20 cellular contexts compared by ENCODE assay signal in genomic region chr18:44893045-44893706, GRCh38.
DNase-seq lines count a peak whose midpoint lies in the region; ATAC-seq lines count a peak whose summit lies in the region.
"Had no signal": no experiment of that assay in that cellular context is flagged by ENCODE, and none has a peak within 500 bp of the region (broad histone marks: within the 10 kb centered on the region; RNA-seq: fewer than 3 reads in every experiment).

No MANE protein-coding gene starts in this region.

- peak; percentile 86 for ATAC-seq in activated naive CD8-positive, alpha-beta T cell treated with anti-CD3 and anti-CD28 coated beads, Interleukin-2, amount 50 U/mL, for 24 hours
- ATAC-seq in stimulated activated effector memory CD8-positive, alpha-beta T cell treated with anti-CD3 and anti-CD28 coated beads, Interleukin-12 subunit alpha, Interleukin-12 subunit beta, amount 100 ng/mL, for 72 hours = peak; percentile 97
- ATAC-seq in HG03159 (IDR thresholded peaks at IDR 0.05; ENCODE audit: unreplicated experiment) (no peak), T-helper 17 cell (no peak)
- ATAC-seq: A549, heart right ventricle, left ventricle myocardium superior had no signal

- no peak overlapping the region for H3K4me3 Mint-ChIP-seq in activated CD4-positive, alpha-beta memory T cell treated with anti-CD3 and anti-CD28 coated beads for 36 hours
- H3K4me3 Mint-ChIP-seq in activated CD4-positive, alpha-beta memory T cell treated with anti-CD3 and anti-CD28 coated beads, Interleukin-2, amount 10 ng/mL, durations not matched to agents 7 days and 5 days = no peak overlapping the region
- peak overlapping the region; percentile 73 for H3K4me3 Mint-ChIP-seq in activated naive CD8-positive, alpha-beta T cell treated with anti-CD3 and anti-CD28 coated beads, Interleukin-2, amount 50 U/mL, for 24 hours
- H3K4me3 Mint-ChIP-seq in stimulated activated effector memory CD8-positive, alpha-beta T cell treated with anti-CD3 and anti-CD28 coated beads, Interleukin-12 subunit alpha, Interleukin-12 subunit beta, amount 100 ng/mL, for 72 hours = peak overlapping the region; percentile 40
- H3K4me3 Mint-ChIP-seq in T-helper 17 cell = no peak overlapping the region
- H3K4me3 Mint-ChIP-seq: neural progenitor cell had no signal

- CTCF ChIA-PET in activated CD4-positive, alpha-beta memory T cell treated with anti-CD3 and anti-CD28 coated beads for 36 hours (lab: Charles Lee) = interaction anchor here (0.7 to 2.2 kb wide), 6 partner anchors 74 to 319 kb away, joined by 3 to 11 read pairs (median 4); no protein-coding TSS in a partner anchor
- CTCF ChIA-PET in activated CD4-positive, alpha-beta memory T cell treated with anti-CD3 and anti-CD28 coated beads, Interleukin-2, amount 10 ng/mL, durations not matched to agents 7 days and 5 days (lab: Charles Lee) = interaction anchor here (0.7 to 1.2 kb wide), 2 partner anchors 88 to 214 kb away, joined by 3 to 6 read pairs; no protein-coding TSS in a partner anchor

- intact Hi-C loops in activated CD4-positive, alpha-beta memory T cell treated with anti-CD3 and anti-CD28 coated beads for 36 hours (cut with micrococcal nuclease) = loop anchor here (1.0 to 10.0 kb wide), 6 partner anchors 74 to 492 kb away; no protein-coding TSS in a partner anchor

- H3K4me1 Mint-ChIP-seq in activated CD4-positive, alpha-beta memory T cell treated with anti-CD3 and anti-CD28 coated beads for 36 hours (ENCODE audit: low read depth) = peaks cover 52% of the 10 kb centered on the region
- H3K4me1 Mint-ChIP-seq in activated CD4-positive, alpha-beta memory T cell treated with anti-CD3 and anti-CD28 coated beads, Interleukin-2, amount 10 ng/mL, durations not matched to agents 7 days and 5 days = peaks cover 28% of the 10 kb centered on the region
- H3K4me1 Mint-ChIP-seq in activated naive CD8-positive, alpha-beta T cell treated with anti-CD3 and anti-CD28 coated beads, Interleukin-2, amount 50 U/mL, for 24 hours = peaks cover 63% of the 10 kb centered on the region
- H3K4me1 Mint-ChIP-seq in stimulated activated effector memory CD8-positive, alpha-beta T cell treated with anti-CD3 and anti-CD28 coated beads, Interleukin-12 subunit alpha, Interleukin-12 subunit beta, amount 100 ng/mL, for 72 hours = peaks cover 68% of the 10 kb centered on the region
- H3K4me1 Mint-ChIP-seq in T-helper 17 cell = peaks cover 19% of the 10 kb centered on the region

- DNase-seq in activated CD4-positive, alpha-beta memory T cell treated with anti-CD3 and anti-CD28 coated beads for 36 hours = peak; percentile 11
- no peak for DNase-seq in activated CD4-positive, alpha-beta memory T cell treated with anti-CD3 and anti-CD28 coated beads, Interleukin-2, amount 10 ng/mL, durations not matched to agents 7 days and 5 days
- DNase-seq in M059J (ENCODE audit: low read depth) (peak; percentile 72), GM19240 (ENCODE audit: insufficient read length, low spot score) (no peak), T-helper 17 cell (no peak)
- DNase-seq in activated naive CD8-positive, alpha-beta T cell treated with anti-CD3 and anti-CD28 coated beads, Interleukin-2, amount 50 U/mL, for 24 hours = no peak
- peak in 1 of 2 donors; percentile 63 for DNase-seq in stimulated activated effector memory CD8-positive, alpha-beta T cell treated with anti-CD3 and anti-CD28 coated beads, Interleukin-12 subunit alpha, Interleukin-12 subunit beta, amount 100 ng/mL, for 72 hours (ENCODE audit: low spot score in 2 of 2)
- DNase-seq: activated CD4-positive, alpha-beta T cell treated with anti-CD3 and anti-CD28 coated beads for 1 hour; BE2C; DMS79; heart right ventricle; Karpas-422; left ventricle myocardium superior; NCI-H187 treated with DMSO at 0.1 percent for 48 hours; NCI-H2227 treated with DMSO at 0.1 percent for 48 hours; uterus had no signal

- POLR2A ChIA-PET in activated CD4-positive, alpha-beta memory T cell treated with anti-CD3 and anti-CD28 coated beads for 36 hours (lab: Charles Lee) = interaction anchor here (0.8 to 2.5 kb wide), 9 partner anchors 11 to 214 kb away, joined by 3 to 16 read pairs (median 6); no protein-coding TSS in a partner anchor
- POLR2A ChIA-PET in activated CD4-positive, alpha-beta memory T cell treated with anti-CD3 and anti-CD28 coated beads, Interleukin-2, amount 10 ng/mL, durations not matched to agents 7 days and 5 days (lab: Charles Lee) = interaction anchor here (1.0 kb wide), 1 partner anchor 215 kb away, joined by 4 read pairs; no protein-coding TSS in a partner anchor

- H3K27ac Mint-ChIP-seq in activated CD4-positive, alpha-beta memory T cell treated with anti-CD3 and anti-CD28 coated beads for 36 hours = peak overlapping the region; percentile 87
- no peak overlapping the region for H3K27ac Mint-ChIP-seq in activated CD4-positive, alpha-beta memory T cell treated with anti-CD3 and anti-CD28 coated beads, Interleukin-2, amount 10 ng/mL, durations not matched to agents 7 days and 5 days
- H3K27ac Mint-ChIP-seq in activated naive CD8-positive, alpha-beta T cell treated with anti-CD3 and anti-CD28 coated beads, Interleukin-2, amount 50 U/mL, for 24 hours = peak overlapping the region; percentile 94
- H3K27ac Mint-ChIP-seq in stimulated activated effector memory CD8-positive, alpha-beta T cell treated with anti-CD3 and anti-CD28 coated beads, Interleukin-12 subunit alpha, Interleukin-12 subunit beta, amount 100 ng/mL, for 72 hours = peak overlapping the region; percentile 89
- H3K27ac Mint-ChIP-seq in T-helper 17 cell = no peak overlapping the region
- H3K27ac Mint-ChIP-seq: neural progenitor cell had no signal

- H3K9me3 Mint-ChIP-seq in activated CD4-positive, alpha-beta memory T cell treated with anti-CD3 and anti-CD28 coated beads for 36 hours = peaks cover 13% of the 10 kb centered on the region
- H3K9me3 Mint-ChIP-seq in activated CD4-positive, alpha-beta memory T cell treated with anti-CD3 and anti-CD28 coated beads, Interleukin-2, amount 10 ng/mL, durations not matched to agents 7 days and 5 days = peaks cover 2% of the 10 kb centered on the region
- H3K9me3 Mint-ChIP-seq in activated naive CD8-positive, alpha-beta T cell treated with anti-CD3 and anti-CD28 coated beads, Interleukin-2, amount 50 U/mL, for 24 hours = peaks cover 23% of the 10 kb centered on the region
- peaks cover 8% of the 10 kb centered on the region for H3K9me3 Mint-ChIP-seq in stimulated activated effector memory CD8-positive, alpha-beta T cell treated with anti-CD3 and anti-CD28 coated beads, Interleukin-12 subunit alpha, Interleukin-12 subunit beta, amount 100 ng/mL, for 72 hours

- no peaks in the 10 kb centered on the region for H3K9me3 ChIP-seq in T-helper 17 cell (ENCODE audit: control insufficient read depth, low read length, poor library complexity, severe bottlenecking)
- H3K9me3 ChIP-seq: A549, BE2C, SJSA1, uterus had no signal

- no peaks in the 10 kb centered on the region for H3K27me3 Mint-ChIP-seq in activated CD4-positive, alpha-beta memory T cell treated with anti-CD3 and anti-CD28 coated beads for 36 hours
- H3K27me3 Mint-ChIP-seq in activated CD4-positive, alpha-beta memory T cell treated with anti-CD3 and anti-CD28 coated beads, Interleukin-2, amount 10 ng/mL, durations not matched to agents 7 days and 5 days = no peaks in the 10 kb centered on the region
- H3K27me3 Mint-ChIP-seq in activated naive CD8-positive, alpha-beta T cell treated with anti-CD3 and anti-CD28 coated beads, Interleukin-2, amount 50 U/mL, for 24 hours = no peaks in the 10 kb centered on the region
- no peaks in the 10 kb centered on the region for H3K27me3 Mint-ChIP-seq in T-helper 17 cell

- no peaks in the 10 kb centered on the region for H3K36me3 Mint-ChIP-seq in activated CD4-positive, alpha-beta memory T cell treated with anti-CD3 and anti-CD28 coated beads for 36 hours
- H3K36me3 Mint-ChIP-seq in activated CD4-positive, alpha-beta memory T cell treated with anti-CD3 and anti-CD28 coated beads, Interleukin-2, amount 10 ng/mL, durations not matched to agents 7 days and 5 days (ENCODE audit: low read depth) = peaks cover 12% of the 10 kb centered on the region
- peaks cover 25% of the 10 kb centered on the region for H3K36me3 Mint-ChIP-seq in activated naive CD8-positive, alpha-beta T cell treated with anti-CD3 and anti-CD28 coated beads, Interleukin-2, amount 50 U/mL, for 24 hours (ENCODE audit: low read depth)
- peaks cover 8% of the 10 kb centered on the region for H3K36me3 Mint-ChIP-seq in stimulated activated effector memory CD8-positive, alpha-beta T cell treated with anti-CD3 and anti-CD28 coated beads, Interleukin-12 subunit alpha, Interleukin-12 subunit beta, amount 100 ng/mL, for 72 hours
- H3K36me3 Mint-ChIP-seq in T-helper 17 cell (ENCODE audit: low read depth) = no peaks in the 10 kb centered on the region

Comparison
In these comparisons a context has a peak if more than half of its experiments do, and no peak if none do; other contexts are left out.
1. DNase-seq: peak in activated CD4-positive, alpha-beta memory T cell treated with anti-CD3 and anti-CD28 coated beads for 36 hours (single experiment) and M059J (single experiment); none in activated CD4-positive, alpha-beta memory T cell treated with anti-CD3 and anti-CD28 coated beads, Interleukin-2, amount 10 ng/mL, durations not matched to agents 7 days and 5 days (single experiment), activated naive CD8-positive, alpha-beta T cell treated with anti-CD3 and anti-CD28 coated beads, Interleukin-2, amount 50 U/mL, for 24 hours (single experiment), GM19240 (single experiment) and T-helper 17 cell (0 of 3).
2. H3K27ac Mint-ChIP-seq: peak in activated CD4-positive, alpha-beta memory T cell treated with anti-CD3 and anti-CD28 coated beads for 36 hours (single experiment), activated naive CD8-positive, alpha-beta T cell treated with anti-CD3 and anti-CD28 coated beads, Interleukin-2, amount 50 U/mL, for 24 hours (single experiment) and stimulated activated effector memory CD8-positive, alpha-beta T cell treated with anti-CD3 and anti-CD28 coated beads, Interleukin-12 subunit alpha, Interleukin-12 subunit beta, amount 100 ng/mL, for 72 hours (single experiment); none in activated CD4-positive, alpha-beta memory T cell treated with anti-CD3 and anti-CD28 coated beads, Interleukin-2, amount 10 ng/mL, durations not matched to agents 7 days and 5 days (single experiment) and T-helper 17 cell (single experiment).
3. H3K4me3 Mint-ChIP-seq: peak in activated naive CD8-positive, alpha-beta T cell treated with anti-CD3 and anti-CD28 coated beads, Interleukin-2, amount 50 U/mL, for 24 hours (single experiment) and stimulated activated effector memory CD8-positive, alpha-beta T cell treated with anti-CD3 and anti-CD28 coated beads, Interleukin-12 subunit alpha, Interleukin-12 subunit beta, amount 100 ng/mL, for 72 hours (single experiment); none in activated CD4-positive, alpha-beta memory T cell treated with anti-CD3 and anti-CD28 coated beads for 36 hours (single experiment), activated CD4-positive, alpha-beta memory T cell treated with anti-CD3 and anti-CD28 coated beads, Interleukin-2, amount 10 ng/mL, durations not matched to agents 7 days and 5 days (single experiment) and T-helper 17 cell (single experiment).
4. ATAC-seq: peak in activated naive CD8-positive, alpha-beta T cell treated with anti-CD3 and anti-CD28 coated beads, Interleukin-2, amount 50 U/mL, for 24 hours (single experiment) and stimulated activated effector memory CD8-positive, alpha-beta T cell treated with anti-CD3 and anti-CD28 coated beads, Interleukin-12 subunit alpha, Interleukin-12 subunit beta, amount 100 ng/mL, for 72 hours (single experiment); none in HG03159 (single experiment) and T-helper 17 cell (single experiment).